Comparison of ENCODE assay signal across 9 cellular contexts in the genomic region with DNA sequence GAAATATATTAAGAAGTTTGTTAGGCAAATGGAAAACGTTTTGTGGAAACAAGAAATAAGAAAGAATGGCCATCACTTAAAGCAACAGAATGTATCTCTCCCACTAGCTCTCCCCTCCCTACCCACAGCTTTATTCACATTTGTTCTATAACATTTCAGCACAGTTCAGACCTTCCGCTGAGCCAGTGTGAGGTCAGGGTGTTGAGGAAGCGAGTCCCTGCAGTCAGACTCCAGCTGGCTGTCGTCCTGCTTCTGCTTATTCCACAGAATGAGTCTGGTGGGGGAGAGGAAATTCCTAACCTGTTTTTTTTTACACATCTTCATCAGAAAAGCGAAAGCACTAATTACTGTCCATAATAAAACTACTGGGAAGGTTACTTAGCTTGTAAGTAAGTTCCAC. TPM values are rescaled to one million over a fixed set of nuclear protein-coding genes. Genes with fewer than 3 reads are reported as not detected.
DNase-seq lines count a peak whose midpoint lies in the region; ATAC-seq and TF ChIP-seq lines count a peak whose summit lies in the region.
"Had no signal": no experiment of that assay in that cellular context is flagged by ENCODE, and none has a peak within 500 bp of the region (broad histone marks: within the 10 kb centered on the region; RNA-seq: fewer than 3 reads in every experiment).

No MANE protein-coding gene starts in this region.

- H3K4me3 ChIP-seq in right cardiac atrium (ENCODE audit: low read length) (no peak overlapping the region), MM.1S (ENCODE audit: low read length) (no peak overlapping the region)

- no peak overlapping the region for H3K9ac ChIP-seq in MM.1S (ENCODE audit: low read length)

- no peak overlapping the region for H3K27ac ChIP-seq in right cardiac atrium (ENCODE audit: low read length)
- H3K27ac ChIP-seq in MM.1S (ENCODE audit: low read length), result no peak overlapping the region

- no peaks in the 10 kb centered on the region for H3K79me2 ChIP-seq in MM.1S (ENCODE audit: low read length)

- H3K9me3 ChIP-seq in right cardiac atrium (ENCODE audit: control insufficient read depth, low read length), result no peaks in the 10 kb centered on the region
- H3K9me3 ChIP-seq in MM.1S (replicated peaks; ENCODE audit: insufficient read depth, low read length), result no peaks in the 10 kb centered on the region

- H3K9me2 ChIP-seq in MM.1S (replicated peaks; ENCODE audit: insufficient read depth, low read length), result no peaks in the 10 kb centered on the region

- peak; percentile 76 to 90 for ATAC-seq in right cardiac atrium
- no peak for ATAC-seq in stimulated activated naive B cell treated with anti-CD40 and anti-IgM and Interleukin-4, amounts not matched to agents 10 μg/mL and 1 μg/mL and 100 μg/mL, for 72 hours (replicated peaks)

- DNase-seq in activated T-cell treated with anti-CD3 and anti-CD28 coated beads, Interleukin-2, amount 50 U/mL, for 24 hours, result peak; percentile 61
- no peak for DNase-seq in activated T-cell treated with anti-CD3 and anti-CD28 coated beads, Interleukin-2, amount 50 U/mL, for 1 hour
- DNase-seq in activated T-helper 2 cell treated with anti-CD3 and anti-CD28 coated beads, Interferon-gamma antibody, Interleukin-2, Interleukin-4, amounts not matched to agents 10 μg/mL and 5 μg/mL and 100 μg/mL, durations not matched to agents 14 hours and 24 hours and 36 hours (ENCODE audit: low spot score), result no peak
- DNase-seq in right cardiac atrium (peak; percentile 42 to 74 (median 70)), SHP77 treated with DMSO at 0.1 percent for 48 hours (lab: John Stamatoyannopoulos, UW) (no peak), HK-2 (ENCODE audit: unreplicated experiment) (no peak), MM.1S (no peak)
- no peak for DNase-seq in stimulated activated naive B cell treated with anti-CD40 and anti-IgM and Interleukin-4, amounts not matched to agents 10 μg/mL and 1 μg/mL and 100 μg/mL, for 72 hours
- DNase-seq: NCI-H1694 had no signal

- H3F3A ChIP-seq in MM.1S (ENCODE audit: insufficient read depth, low read length), result peaks cover 10% of the 10 kb centered on the region

- no peak overlapping the region for H2AFZ ChIP-seq in MM.1S (ENCODE audit: low read length)

- no peaks in the 10 kb centered on the region for H3K27me3 Mint-ChIP-seq in activated T-cell treated with anti-CD3 and anti-CD28 coated beads, Interleukin-2, amount 50 U/mL, for 24 hours
- no peaks in the 10 kb centered on the region for H3K27me3 Mint-ChIP-seq in activated T-helper 2 cell treated with anti-CD3 and anti-CD28 coated beads, Interferon-gamma antibody, Interleukin-2, Interleukin-4, amounts not matched to agents 10 μg/mL and 5 μg/mL and 100 μg/mL, durations not matched to agents 14 hours and 24 hours and 36 hours (ENCODE audit: low read depth)
- H3K27me3 Mint-ChIP-seq in stimulated activated naive B cell treated with anti-CD40 and anti-IgM and Interleukin-4, amounts not matched to agents 10 μg/mL and 1 μg/mL and 100 μg/mL, for 72 hours, result no peaks in the 10 kb centered on the region

- H3K27me3 ChIP-seq in right cardiac atrium (ENCODE audit: control insufficient read depth, insufficient read depth) (no peaks in the 10 kb centered on the region), MM.1S (replicated peaks; ENCODE audit: insufficient read depth, low read length) (no peaks in the 10 kb centered on the region)

- H3K27ac Mint-ChIP-seq in activated T-cell treated with anti-CD3 and anti-CD28 coated beads, Interleukin-2, amount 50 U/mL, for 24 hours, result peak overlapping the region; percentile 98
- peak overlapping the region; percentile 91 for H3K27ac Mint-ChIP-seq in activated T-helper 2 cell treated with anti-CD3 and anti-CD28 coated beads, Interferon-gamma antibody, Interleukin-2, Interleukin-4, amounts not matched to agents 10 μg/mL and 5 μg/mL and 100 μg/mL, durations not matched to agents 14 hours and 24 hours and 36 hours
- peak overlapping the region; percentile 96 for H3K27ac Mint-ChIP-seq in stimulated activated naive B cell treated with anti-CD40 and anti-IgM and Interleukin-4, amounts not matched to agents 10 μg/mL and 1 μg/mL and 100 μg/mL, for 72 hours

- peaks cover 99% of the 10 kb centered on the region for H3K36me3 Mint-ChIP-seq in activated T-cell treated with anti-CD3 and anti-CD28 coated beads, Interleukin-2, amount 50 U/mL, for 24 hours (ENCODE audit: low read depth)
- peaks cover 96% of the 10 kb centered on the region for H3K36me3 Mint-ChIP-seq in activated T-helper 2 cell treated with anti-CD3 and anti-CD28 coated beads, Interferon-gamma antibody, Interleukin-2, Interleukin-4, amounts not matched to agents 10 μg/mL and 5 μg/mL and 100 μg/mL, durations not matched to agents 14 hours and 24 hours and 36 hours (ENCODE audit: low read depth)
- H3K36me3 Mint-ChIP-seq in stimulated activated naive B cell treated with anti-CD40 and anti-IgM and Interleukin-4, amounts not matched to agents 10 μg/mL and 1 μg/mL and 100 μg/mL, for 72 hours, result peaks cover 72 to 87% of the 10 kb centered on the region in 2 donors

- no peaks in the 10 kb centered on the region for H3K9me3 Mint-ChIP-seq in activated T-cell treated with anti-CD3 and anti-CD28 coated beads, Interleukin-2, amount 50 U/mL, for 24 hours
- no peaks in the 10 kb centered on the region for H3K9me3 Mint-ChIP-seq in activated T-helper 2 cell treated with anti-CD3 and anti-CD28 coated beads, Interferon-gamma antibody, Interleukin-2, Interleukin-4, amounts not matched to agents 10 μg/mL and 5 μg/mL and 100 μg/mL, durations not matched to agents 14 hours and 24 hours and 36 hours
- no peaks in the 10 kb centered on the region for H3K9me3 Mint-ChIP-seq in stimulated activated naive B cell treated with anti-CD40 and anti-IgM and Interleukin-4, amounts not matched to agents 10 μg/mL and 1 μg/mL and 100 μg/mL, for 72 hours

- TF ChIP-seq CTCF in MM.1S (IDR thresholded peaks at IDR 0.05; ENCODE audit: low read length), result no peak

- no peaks in the 10 kb centered on the region for H3K36me3 ChIP-seq in MM.1S (replicated peaks; ENCODE audit: insufficient read depth, low read length)

- 32% methylated on average over 5 of the region's 5 CpGs for WGBS in right cardiac atrium

- H3K4me2 ChIP-seq in MM.1S (ENCODE audit: low read depth, low read length), result no peak overlapping the region

- peak overlapping the region; percentile 95 for H3K4me3 Mint-ChIP-seq in activated T-cell treated with anti-CD3 and anti-CD28 coated beads, Interleukin-2, amount 50 U/mL, for 24 hours
- H3K4me3 Mint-ChIP-seq in activated T-helper 2 cell treated with anti-CD3 and anti-CD28 coated beads, Interferon-gamma antibody, Interleukin-2, Interleukin-4, amounts not matched to agents 10 μg/mL and 5 μg/mL and 100 μg/mL, durations not matched to agents 14 hours and 24 hours and 36 hours (ENCODE audit: low read depth), result peak overlapping the region; percentile 91
- H3K4me3 Mint-ChIP-seq in stimulated activated naive B cell treated with anti-CD40 and anti-IgM and Interleukin-4, amounts not matched to agents 10 μg/mL and 1 μg/mL and 100 μg/mL, for 72 hours, result peak overlapping the region; percentile 90 to 92

- intact Hi-C loops in activated T-helper 2 cell treated with anti-CD3 and anti-CD28 coated beads, Interferon-gamma antibody, Interleukin-2, Interleukin-4, amounts not matched to agents 10 μg/mL and 5 μg/mL and 100 μg/mL, durations not matched to agents 14 hours and 24 hours and 36 hours (cut with micrococcal nuclease), result no loop called here
- intact Hi-C loops in right cardiac atrium (cut with DNase I), result no loop called here

- H4K20me1 ChIP-seq in MM.1S (ENCODE audit: insufficient read depth, low read length), result no peaks in the 10 kb centered on the region

- H3K4me1 ChIP-seq in right cardiac atrium (ENCODE audit: control insufficient read depth, insufficient read depth, low read length), result no peaks in the 10 kb centered on the region
- H3K4me1 ChIP-seq in MM.1S (ENCODE audit: low read length), result peaks cover 6% of the 10 kb centered on the region; the same call in 1 of the 2 replicates

- peaks cover 48% of the 10 kb centered on the region for H3K4me1 Mint-ChIP-seq in activated T-cell treated with anti-CD3 and anti-CD28 coated beads, Interleukin-2, amount 50 U/mL, for 24 hours (ENCODE audit: low read depth)
- H3K4me1 Mint-ChIP-seq in activated T-helper 2 cell treated with anti-CD3 and anti-CD28 coated beads, Interferon-gamma antibody, Interleukin-2, Interleukin-4, amounts not matched to agents 10 μg/mL and 5 μg/mL and 100 μg/mL, durations not matched to agents 14 hours and 24 hours and 36 hours (ENCODE audit: low read depth), result peaks cover 62% of the 10 kb centered on the region
- peaks cover 40 to 73% of the 10 kb centered on the region in 2 donors for H3K4me1 Mint-ChIP-seq in stimulated activated naive B cell treated with anti-CD40 and anti-IgM and Interleukin-4, amounts not matched to agents 10 μg/mL and 1 μg/mL and 100 μg/mL, for 72 hours

RNA-seq across cellular contexts. Expression of a gene that starts 39.1 kb away (rescaled TPM):
- total RNA-seq in activated T-helper 2 cell treated with anti-CD3 and anti-CD28 coated beads, Interferon-gamma antibody, Interleukin-2, Interleukin-4, amounts not matched to agents 10 μg/mL and 5 μg/mL and 100 μg/mL, durations not matched to agents 14 hours and 24 hours and 36 hours, result 53.1 and 54.4 TPM in 2 replicates
- 10 to 100 TPM; 30.6 to 38.3 (median 34.5) TPM for total RNA-seq in right cardiac atrium
- 68.9 TPM for polyA plus RNA-seq in right cardiac atrium

Comparison
In these comparisons a context has a peak if more than half of its experiments do, and no peak if none do; other contexts are left out.
1. DNase-seq: peak in activated T-cell treated with anti-CD3 and anti-CD28 coated beads, Interleukin-2, amount 50 U/mL, for 24 hours (single experiment) and right cardiac atrium (3 of 3); none in activated T-cell treated with anti-CD3 and anti-CD28 coated beads, Interleukin-2, amount 50 U/mL, for 1 hour (single experiment), activated T-helper 2 cell treated with anti-CD3 and anti-CD28 coated beads, Interferon-gamma antibody, Interleukin-2, Interleukin-4, amounts not matched to agents 10 μg/mL and 5 μg/mL and 100 μg/mL, durations not matched to agents 14 hours and 24 hours and 36 hours (single experiment), stimulated activated naive B cell treated with anti-CD40 and anti-IgM and Interleukin-4, amounts not matched to agents 10 μg/mL and 1 μg/mL and 100 μg/mL, for 72 hours (single experiment), SHP77 treated with DMSO at 0.1 percent for 48 hours (single experiment), HK-2 (single experiment) and MM.1S (single experiment).
2. ATAC-seq: peak in right cardiac atrium (2 of 2); none in stimulated activated naive B cell treated with anti-CD40 and anti-IgM and Interleukin-4, amounts not matched to agents 10 μg/mL and 1 μg/mL and 100 μg/mL, for 72 hours (0 of 2).
3. Peak in every context shown above with its lines, with median percentiles within 50 percentile points of each other: H3K27ac Mint-ChIP-seq and H3K4me3 Mint-ChIP-seq.